Comparison of ENCODE assay signal across 8 cellular contexts in the genomic region with DNA sequence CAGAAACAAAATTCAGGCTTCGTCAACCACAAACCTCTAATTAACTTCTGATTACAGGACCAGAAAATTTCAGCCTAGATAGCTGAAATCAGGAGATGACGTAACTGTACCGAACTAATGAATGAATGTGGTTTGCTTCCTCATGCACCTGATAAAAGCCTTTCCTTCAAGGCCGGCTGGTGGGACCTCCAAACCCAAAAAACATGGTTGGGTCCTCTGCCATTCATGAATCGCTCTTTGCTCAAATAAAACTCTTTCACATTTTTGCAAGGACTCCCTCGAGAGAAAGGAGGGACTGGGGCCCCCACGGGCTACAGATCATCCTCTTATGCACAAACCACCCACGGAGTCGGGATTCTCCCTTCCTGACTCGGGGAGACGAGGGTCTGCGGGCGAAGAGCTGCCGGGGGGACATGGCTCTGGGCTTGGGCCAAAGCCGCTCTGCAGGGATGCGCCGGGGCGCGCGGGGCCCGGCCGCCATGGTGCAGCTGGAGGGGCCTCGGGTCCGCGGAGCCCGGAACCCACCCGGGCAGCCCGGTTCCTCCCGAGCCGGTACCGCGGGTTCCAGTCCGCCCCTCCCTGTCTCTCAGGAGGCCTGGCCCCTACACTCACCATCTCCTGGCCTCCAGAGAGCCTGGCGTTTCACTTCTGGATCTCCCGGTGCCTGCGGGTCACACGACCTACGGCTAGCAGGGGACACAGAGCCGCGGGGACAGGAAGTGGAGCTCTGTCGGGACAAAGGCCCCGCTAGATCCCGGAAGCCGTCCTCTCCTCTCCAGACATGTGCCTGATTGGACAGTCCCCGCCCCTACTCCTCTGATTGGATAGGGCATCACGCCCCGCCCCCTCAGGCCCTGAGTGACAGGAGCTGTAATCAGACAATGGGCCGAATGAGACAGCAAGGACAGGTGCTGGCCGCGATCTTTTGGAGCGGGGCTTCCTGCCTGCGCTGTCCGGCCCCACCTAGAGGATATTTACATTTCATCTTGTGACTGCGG. TPM values are rescaled to one million over a fixed set of nuclear protein-coding genes. Genes with fewer than 3 reads are reported as not detected.
DNase-seq lines count a peak whose midpoint lies in the region; ATAC-seq and TF ChIP-seq lines count a peak whose summit lies in the region.

Gene ZNF195, minus strand, starts transcription at position 721 of the 998 bp plus-strand sequence. Its CDS starts 106 bp downstream, at position 615.

- TF ChIP-seq POLR2A in IMR-90 (IDR thresholded peaks at IDR 0.05; ENCODE audit: low read depth, low read length): peak; percentile 82; the same call in 1 of the 2 replicates

- H3K18ac ChIP-seq in IMR-90 (ENCODE audit: low read depth, low read length): peak within 1 kb of the TSS; percentile 78; the same call in 1 of the 2 replicates

- no peak within 1 kb of the TSS for H2BK20ac ChIP-seq in IMR-90 (ENCODE audit: low read depth, low read length)

- no peak within 1 kb of the TSS; the same call in 2 of the 3 replicates for H2BK15ac ChIP-seq in IMR-90 (ENCODE audit: low read depth, low read length)

- POLR2A ChIA-PET in IMR-90 (lab: Charles Lee; ENCODE audit: unreplicated experiment): no interaction called here

- dilution Hi-C loops in IMR-90 (cut with HindIII; ENCODE audit: low sequenced_read_pairs, unreplicated experiment): no loop called here

- ATAC-seq in GM21528 (IDR thresholded peaks at IDR 0.05; ENCODE audit: low FRiP score, unreplicated experiment) (peak; percentile 99), IMR-90 (ENCODE audit: low read depth) (peak; percentile 100), mucosa of descending colon (peak; percentile 100)

- H2BK120ac ChIP-seq in IMR-90 (ENCODE audit: low read depth, low read length): 0 out of 2 replicates have a peak within 1 kb of the TSS, but pooled peaks have one; percentile 57

- peak within 1 kb of the TSS; percentile 72 to 79 for H4K8ac ChIP-seq in IMR-90 (ENCODE audit: low read depth in 2 of 2, low read length in 2 of 2)

- peak within 1 kb of the TSS; percentile 93 for H3K27ac ChIP-seq in IMR-90 (ENCODE audit: insufficient read depth, low read length)

- H3K36me3 ChIP-seq in IMR-90 (ENCODE audit: control insufficient read depth, insufficient read depth, low read length) (peaks cover 16% of the 10 kb centered on the region), mucosa of descending colon (ENCODE audit: low read depth) (no peaks in the 10 kb centered on the region)

- H2BK5ac ChIP-seq in IMR-90 (ENCODE audit: low read depth, low read length, poor library complexity, severe bottlenecking): peak within 1 kb of the TSS; percentile 75

- TF ChIP-seq RAD21 in IMR-90 (IDR thresholded peaks at IDR 0.05; ENCODE audit: low read length): no peak

- H2AK9ac ChIP-seq in IMR-90 (replicated peaks; ENCODE audit: low read depth, low read length, poor library complexity): peak within 1 kb of the TSS; percentile 76

- H3K4me1 ChIP-seq in IMR-90 (ENCODE audit: control insufficient read depth, insufficient read depth, low read length): no peaks in the 10 kb centered on the region
- H3K4me1 ChIP-seq in mucosa of descending colon (ENCODE audit: low read depth): peaks cover 8% of the 10 kb centered on the region

- no peak for TF ChIP-seq CTCF in IMR-90 (conservative IDR thresholded peaks at IDR 0.05; ENCODE audit: low read depth, low read length)
- TF ChIP-seq CTCF in epithelial cell of esophagus (IDR thresholded peaks at IDR 0.05; ENCODE audit: insufficient read depth, low read depth, low read length, missing control alignments): no peak
- TF ChIP-seq CTCF in mucosa of descending colon (IDR thresholded peaks at IDR 0.05): no peak

- CTCF ChIA-PET in IMR-90 (lab: Yijun Ruan, JAX): interaction anchor here (0.7 to 1.2 kb wide), 2 partner anchors 28 to 36 kb away, joined by 3 to 4 read pairs; no protein-coding TSS in a partner anchor

- H3K4me3 ChIP-seq in IMR-90 (ENCODE audit: insufficient read depth, low read depth, low read length): peak within 1 kb of the TSS; percentile 88
- H3K4me3 ChIP-seq in epithelial cell of esophagus (ENCODE audit: low read length): peak within 1 kb of the TSS; percentile 90
- peak within 1 kb of the TSS; percentile 85 for H3K4me3 ChIP-seq in mucosa of descending colon

- peak within 1 kb of the TSS; percentile 75 for H4K5ac ChIP-seq in IMR-90 (ENCODE audit: low read depth, low read length)

- 0 out of 2 replicates have a peak within 1 kb of the TSS, but pooled peaks have one; percentile 60 for H4K91ac ChIP-seq in IMR-90 (ENCODE audit: insufficient read depth, low read depth, low read length)

- H3K9me3 ChIP-seq in IMR-90 (ENCODE audit: control insufficient read depth, insufficient read depth, low read length): peaks cover 6% of the 10 kb centered on the region; the same call in 1 of the 2 replicates
- no peaks in the 10 kb centered on the region for H3K9me3 ChIP-seq in mucosa of descending colon

- no peaks in the 10 kb centered on the region for H3K27me3 ChIP-seq in IMR-90 (ENCODE audit: control insufficient read depth, insufficient read depth, low read length)

- in situ Hi-C loops in IMR-90 (cut with MboI; ENCODE audit: low sequenced_read_pairs): no loop called here

- peak within 1 kb of the TSS; percentile 83 for H3K4ac ChIP-seq in IMR-90 (ENCODE audit: low read depth, low read length)

- H3K4me2 ChIP-seq in IMR-90 (ENCODE audit: low read depth, low read length): peak within 1 kb of the TSS; percentile 91

- intact Hi-C loops in IMR-90 (cut with micrococcal nuclease) (no loop called here), mucosa of descending colon (cut with DNase I, micrococcal nuclease) (no loop called here)

- H3K79me1 ChIP-seq in IMR-90 (ENCODE audit: low read depth in 1 of 2, low read length in 2 of 2): peaks cover 26 to 33% of the 10 kb centered on the region in 2 experiments

- peaks cover 6% of the 10 kb centered on the region; the same call in 1 of the 2 replicates for H4K20me1 ChIP-seq in IMR-90 (ENCODE audit: insufficient read depth, low read length)

- 0% methylated on average over 19 of the region's 54 CpGs; no CpG with 5 or more reads in 1 of the 2 experiments for WGBS in IMR-90 (ENCODE audit: extremely low coverage in 2 of 2, insufficient read length in 1 of 2), 2 experiments

- peak within 1 kb of the TSS; percentile 80 for H3K14ac ChIP-seq in IMR-90 (replicated peaks; ENCODE audit: low read depth, low read length)

- DNase-seq in DMS 273 (lab: John Stamatoyannopoulos, UW; ENCODE audit: unreplicated experiment) (peak; percentile 97), IMR-90 (peak; percentile 90), OCI-M1 (lab: John Stamatoyannopoulos, UW) (peak; percentile 99), activated T-cell treated with anti-CD3 and anti-CD28 coated beads for 24 hours (ENCODE audit: low read depth) (peak; percentile 99), epithelial cell of esophagus (ENCODE audit: low read depth) (peak; percentile 97), mucosa of descending colon (peak; percentile 99 to 100 (median 99))
- DNase-seq in stimulated activated CD8-positive, alpha-beta memory T cell treated with anti-CD3 and anti-CD28 coated beads, Interleukin-4, amount 100 ng/mL, for 24 hours (ENCODE audit: low read depth): peak; percentile 96

- H3K9ac ChIP-seq in IMR-90 (ENCODE audit: low read depth, low read length): peak within 1 kb of the TSS; percentile 88

- H2AK5ac ChIP-seq in IMR-90 (ENCODE audit: low read depth, low read length): no peak within 1 kb of the TSS; the same call in 1 of the 2 replicates

- no peaks in the 10 kb centered on the region for H3K9me1 ChIP-seq in IMR-90 (ENCODE audit: insufficient read depth, low read length)

- H3K23ac ChIP-seq in IMR-90 (ENCODE audit: low read depth, low read length): peak within 1 kb of the TSS; percentile 74; the same call in 1 of the 2 replicates

- H3K56ac ChIP-seq in IMR-90 (ENCODE audit: extremely low read depth, insufficient read depth, low read length): peak within 1 kb of the TSS; percentile 62

- BruUV-seq in IMR-90 (replicated peaks; lab: Mats Ljungman, UMichigan): TSS peak; percentile 35

- H2AFZ ChIP-seq in IMR-90 (replicated peaks; ENCODE audit: low read length, poor library complexity): peak within 1 kb of the TSS; percentile 97

TF ChIP-seq in IMR-90, 13 proteins besides CTCF, POLR2A, EP300 and RAD21 (continues in another document):
- TF ChIP-seq MAZ (IDR thresholded peaks at IDR 0.05; ENCODE audit: borderline replicate concordance, low read depth, low read length) (no peak; the same call in 1 of the 2 replicates), USF2 (IDR thresholded peaks at IDR 0.05; ENCODE audit: low read depth, low read length) (peak; percentile 58; the same call in 1 of the 2 replicates), RFX5 (IDR thresholded peaks at IDR 0.05; ENCODE audit: low read depth, low read length) (no peak), RCOR1 (IDR thresholded peaks at IDR 0.05; ENCODE audit: insufficient replicate concordance, low read length) (no peak), FOS (IDR thresholded peaks at IDR 0.05; ENCODE audit: low read depth, low read length) (no peak), ELK1 (IDR thresholded peaks at IDR 0.05; ENCODE audit: borderline replicate concordance, low read depth, low read length) (no peak), BHLHE40 (IDR thresholded peaks at IDR 0.05; ENCODE audit: low read depth, low read length) (peak; percentile 36; the same call in 1 of the 2 replicates), MAFK (IDR thresholded peaks at IDR 0.05; ENCODE audit: low read depth, low read length) (no peak), MXI1 (IDR thresholded peaks at IDR 0.05; ENCODE audit: borderline replicate concordance, low read depth, low read length) (peak; percentile 71; the same call in 1 of the 2 replicates), CEBPB (IDR thresholded peaks at IDR 0.05; ENCODE audit: low read depth, low read length) (peak; percentile 52)

RNA-seq across cellular contexts. Expression of gene ZNF195, which starts in this region (rescaled TPM):
- total RNA-seq in IMR-90 (2012; rRNA removed) (17.2 and 24.4 TPM in 2 replicates), mucosa of descending colon (10 to 100 TPM; 24.8 to 48.0 (median 36.2) TPM)
- 8.7 and 10.2 TPM in 2 replicates for polyA plus RNA-seq in IMR-90 (2012; rRNA removed)
- 3.2 and 4.1 TPM in 2 replicates for polyA plus RNA-seq in IMR-90 (2012; cell fraction: cytosol; rRNA removed)
- polyA plus RNA-seq in IMR-90 (2012; cell fraction: nucleus; rRNA removed; ENCODE audit: low replicate concordance): 8.5 and 30.2 TPM in 2 replicates

Comparison
In these comparisons a context has a peak if more than half of its experiments do, and no peak if none do; other contexts are left out.
1. Peak in every context shown above with its lines: DNase-seq, ATAC-seq, H3K4me3 ChIP-seq and H3K27ac ChIP-seq.